9 cellular contexts compared by ENCODE assay signal in the genomic region with DNA sequence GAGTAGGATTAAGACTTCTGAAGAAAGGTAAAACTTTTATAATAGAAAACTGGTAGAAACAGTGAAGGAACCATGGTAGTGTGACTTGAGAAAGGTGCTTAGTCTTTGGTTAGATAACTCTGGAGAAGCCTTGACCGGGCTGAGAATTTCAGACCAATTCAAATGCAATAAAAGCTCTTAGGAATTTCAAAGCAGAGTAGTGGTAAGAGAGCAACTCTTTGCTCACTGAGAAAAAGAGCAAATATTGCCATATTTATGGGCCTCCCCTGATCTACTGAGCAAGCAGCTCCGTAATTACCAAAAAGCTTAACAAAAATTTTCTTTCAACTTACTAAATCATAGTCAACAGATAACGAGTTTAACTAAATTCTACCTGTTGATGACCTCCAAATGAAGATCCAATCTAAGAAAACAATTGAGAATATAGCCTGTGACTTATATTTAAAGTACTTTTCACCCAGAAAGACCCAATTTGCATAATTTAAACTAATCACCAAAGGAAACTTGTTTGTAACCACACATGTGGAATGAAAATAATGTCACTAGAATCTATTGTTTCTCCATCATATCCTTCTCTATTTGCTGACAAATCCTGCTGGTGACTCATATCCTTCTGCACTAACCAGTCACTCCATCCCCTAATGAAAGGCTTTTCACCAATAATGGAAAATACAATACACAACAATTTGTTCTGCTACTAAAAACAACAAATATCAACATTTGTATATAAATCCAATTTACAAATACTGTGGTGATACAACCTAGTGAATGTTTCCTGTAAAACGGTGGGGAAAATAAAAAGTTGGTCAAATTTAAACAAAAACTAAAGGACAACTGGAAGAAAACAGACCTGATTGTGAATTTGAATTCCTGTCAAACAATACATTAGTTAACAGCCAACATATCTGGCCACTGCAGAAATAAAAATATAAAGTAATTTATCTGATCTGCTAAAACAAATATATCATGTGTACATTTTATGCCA. TPM values are rescaled to one million over a fixed set of nuclear protein-coding genes. Genes with fewer than 3 reads are reported as not detected.
DNase-seq lines count a peak whose midpoint lies in the region; ATAC-seq and TF ChIP-seq lines count a peak whose summit lies in the region.
"Had no signal": no experiment of that assay in that cellular context is flagged by ENCODE, and none has a peak within 500 bp of the region (broad histone marks: within the 10 kb centered on the region; RNA-seq: fewer than 3 reads in every experiment).

No MANE protein-coding gene starts in this region.

- H3K9ac ChIP-seq in mesendoderm (ENCODE audit: low read length): no peak overlapping the region
- H3K9ac ChIP-seq: parathyroid adenoma had no signal

- H2BK120ac ChIP-seq in mesendoderm (ENCODE audit: low read depth, low read length): no peak overlapping the region

- ATAC-seq in GM19328 (IDR thresholded peaks at IDR 0.05; ENCODE audit: unreplicated experiment): no peak
- ATAC-seq in HG03108 (IDR thresholded peaks at IDR 0.05; ENCODE audit: unreplicated experiment): no peak

- no peak overlapping the region for H3K4me2 ChIP-seq in mesendoderm (ENCODE audit: low read length)

- H3K79me2 ChIP-seq in mesendoderm (ENCODE audit: control insufficient read depth, insufficient read depth, low read length): peaks cover 78% of the 10 kb centered on the region

- H3K4me1 ChIP-seq in mesendoderm (ENCODE audit: control insufficient read depth, low read depth, low read length): peaks cover 13% of the 10 kb centered on the region

- H3K4me3 ChIP-seq in brain microvascular endothelial cell (ENCODE audit: low read depth, low read length): no peak overlapping the region
- H3K4me3 ChIP-seq in mesendoderm (ENCODE audit: low read length): no peak overlapping the region

- H4K8ac ChIP-seq in mesendoderm (ENCODE audit: low read depth, low read length): no peak overlapping the region

- no peak overlapping the region for H3K4ac ChIP-seq in mesendoderm (ENCODE audit: low read depth, low read length)

- no peak overlapping the region for H3K18ac ChIP-seq in mesendoderm (ENCODE audit: low read length)

- H3K27ac ChIP-seq in brain microvascular endothelial cell: peak overlapping the region; percentile 31
- H3K27ac ChIP-seq in mesendoderm (ENCODE audit: low read depth, low read length): no peak overlapping the region
- H3K27ac ChIP-seq: parathyroid adenoma had no signal

- H3K36me3 ChIP-seq in brain microvascular endothelial cell (replicated peaks) (no peaks in the 10 kb centered on the region), mesendoderm (ENCODE audit: control insufficient read depth, insufficient read depth, low read length) (no peaks in the 10 kb centered on the region)

- H2BK15ac ChIP-seq in mesendoderm (replicated peaks; ENCODE audit: low read depth): no peak overlapping the region

- H2AK5ac ChIP-seq in mesendoderm (ENCODE audit: low read length): no peak overlapping the region

- no peaks in the 10 kb centered on the region for H3K27me3 ChIP-seq in brain microvascular endothelial cell (replicated peaks)
- H3K27me3 ChIP-seq in mesendoderm (ENCODE audit: insufficient read depth, low read length, poor library complexity): no peaks in the 10 kb centered on the region

- no peak overlapping the region for H2BK5ac ChIP-seq in mesendoderm (ENCODE audit: low read length)

- in situ Hi-C loops in brain microvascular endothelial cell (cut with HindIII; ENCODE audit: low pct_ligation_motif_present, low sequenced_read_pairs): no loop called here

- no peak overlapping the region for H4K5ac ChIP-seq in mesendoderm (ENCODE audit: low read length)

- no peak for TF ChIP-seq CTCF in brain microvascular endothelial cell (IDR thresholded peaks at IDR 0.05; ENCODE audit: low read depth, low read length, missing control alignments)

- no peak overlapping the region for H3K56ac ChIP-seq in mesendoderm (ENCODE audit: low read length)

- DNase-seq in DMS53 treated with DMSO at 0.1 percent for 48 hours (lab: John Stamatoyannopoulos, UW; ENCODE audit: unreplicated experiment): peak; percentile 51
- DNase-seq in MV-4-11 (lab: John Stamatoyannopoulos, UW): peak; percentile 38
- DNase-seq in brain microvascular endothelial cell: no peak
- DNase-seq in mesendoderm: peak; percentile 63
- no peak for DNase-seq in activated CD8-positive, alpha-beta memory T cell treated with anti-CD3 and anti-CD28 coated beads, Interleukin-2, amount 50 U/mL, for 4 hours
- DNase-seq in activated effector memory CD4-positive, alpha-beta T cell treated with anti-CD3 and anti-CD28 coated beads, Interleukin-2, amount 50 U/mL, for 16 hours: no peak

- no peak overlapping the region for H3K23ac ChIP-seq in mesendoderm (ENCODE audit: low read length)

- H3K79me1 ChIP-seq in mesendoderm (ENCODE audit: low read length): peaks cover 3% of the 10 kb centered on the region

- WGBS in mesendoderm (ENCODE audit: extremely low coverage, insufficient coverage, low lambda C conversion rate): no CpG with 5 or more reads among the region's 4 CpGs

RNA-seq across cellular contexts. Expression of a gene that starts 6.6 kb away (rescaled TPM):
- polyA plus RNA-seq in mesendoderm (2013, experiment 1 of 2): 416 TPM
- polyA plus RNA-seq in mesendoderm (2013, experiment 2 of 2): 418 TPM

Comparison
In these comparisons a context has a peak if more than half of its experiments do, and no peak if none do; other contexts are left out.
1. DNase-seq: peak in DMS53 treated with DMSO at 0.1 percent for 48 hours (single experiment), MV-4-11 (single experiment) and mesendoderm (single experiment); none in brain microvascular endothelial cell (single experiment), activated CD8-positive, alpha-beta memory T cell treated with anti-CD3 and anti-CD28 coated beads, Interleukin-2, amount 50 U/mL, for 4 hours (single experiment) and activated effector memory CD4-positive, alpha-beta T cell treated with anti-CD3 and anti-CD28 coated beads, Interleukin-2, amount 50 U/mL, for 16 hours (single experiment).